ENCODE assay signal across 8 cellular contexts in the genomic region with DNA sequence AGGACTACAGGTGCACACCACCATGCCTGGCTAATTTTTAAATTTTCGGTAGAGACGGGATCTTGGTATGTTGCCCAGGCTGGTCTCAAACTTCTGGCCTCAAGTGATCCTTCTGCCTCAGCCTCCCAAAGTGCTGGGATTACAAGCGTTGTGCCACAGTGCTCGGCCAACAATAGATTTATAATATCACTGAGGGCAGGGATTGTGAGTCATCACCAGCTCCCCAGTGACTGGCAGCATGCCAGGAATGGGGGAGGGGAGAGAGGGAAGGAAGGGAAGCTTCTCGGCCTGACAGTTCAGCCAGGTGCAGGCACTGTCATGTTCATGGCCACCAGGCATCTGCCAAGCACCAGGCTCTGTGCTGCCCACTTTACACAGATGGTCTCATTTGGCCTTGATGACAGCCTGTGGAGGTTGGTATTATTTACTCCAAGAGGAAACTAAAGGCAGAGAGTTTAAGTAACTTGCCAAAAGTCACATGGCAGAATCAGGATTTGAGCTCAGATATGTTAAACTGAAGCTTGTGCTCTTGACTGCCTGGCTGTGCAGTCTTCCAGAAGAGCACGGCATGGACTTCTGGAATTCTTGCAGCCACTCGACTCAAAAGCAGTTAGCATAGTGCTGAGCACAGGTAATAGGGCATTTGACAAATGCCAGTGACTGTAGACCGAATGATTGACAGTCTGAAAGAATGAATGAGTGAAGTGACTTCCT. TPM values are rescaled to one million over a fixed set of nuclear protein-coding genes. Genes with fewer than 3 reads are reported as not detected.
A peak's percentile ranks its signal among the peaks of the same experiment; 100 is the strongest.
DNase-seq lines count a peak whose midpoint lies in the region; ATAC-seq and TF ChIP-seq lines count a peak whose summit lies in the region.
"Not testable (repeated sequence)": the region's sequence is repeated elsewhere in the genome, so short reads cannot be mapped to it uniquely, and the experiment has no call there.

No MANE protein-coding gene starts in this region.

- not testable (repeated sequence) for TF ChIP-seq POLR2A in lower leg skin (IDR thresholded peaks at IDR 0.05)

- not testable (repeated sequence) for H3K9me3 Mint-ChIP-seq in endodermal cell

- not testable (repeated sequence) for H3K36me3 Mint-ChIP-seq in endodermal cell (ENCODE audit: low read depth)

- H3K27ac Mint-ChIP-seq in endodermal cell = not testable (repeated sequence)

- not testable (repeated sequence) for H3K27me3 ChIP-seq in endodermal cell (ENCODE audit: control insufficient read depth, insufficient read depth, low read length, poor library complexity, severe bottlenecking)

- WGBS in endodermal cell (ENCODE audit: insufficient coverage in 1 of 2, insufficient read length in 1 of 2), 2 experiments = 65 to 83% methylated on average over 2 to 5 of the region's 8 CpGs
- WGBS in lower leg skin, 2 donors = 31 to 33% methylated on average over 6 of the region's 8 CpGs

- not testable (repeated sequence) for H3K4me1 Mint-ChIP-seq in endodermal cell

- intact Hi-C loops in lower leg skin (cut with DNase I; ENCODE audit: low total_unique reads) = not testable (repeated sequence)

- H3K4me3 ChIP-seq in endodermal cell (ENCODE audit: low read length); lower leg skin (ENCODE audit: low read depth, poor library complexity, severe bottlenecking): not testable (repeated sequence)

- H3K9ac ChIP-seq in endodermal cell (ENCODE audit: extremely low read depth, low read length, poor library complexity, severe bottlenecking) = not testable (repeated sequence)

- peak; percentile 85 for DNase-seq in A172 (ENCODE audit: low spot score)
- DNase-seq in NCI-H2196 (lab: John Stamatoyannopoulos, UW; ENCODE audit: unreplicated experiment) = peak; percentile 97
- DNase-seq in SW480 (ENCODE audit: low spot score) = peak; percentile 82
- DNase-seq in activated T-helper 1 cell treated with anti-CD3 and anti-CD28 coated beads, Interleukin-2, amount 50 U/mL, for 16 hours (ENCODE audit: low read depth in 1 of 2, low spot score in 1 of 2) = peak; percentile 52 to 65
- DNase-seq in endodermal cell = peak; percentile 71
- peak; percentile 64 to 95 for DNase-seq in lower leg skin (ENCODE audit: low spot score in 2 of 2)
- peak; percentile 56 for DNase-seq in stimulated activated CD4-positive, alpha-beta T cell treated with anti-CD3 and anti-CD28 coated beads, Interleukin-2, amount 100 ng/mL, for 4 hours (ENCODE audit: low read depth)

- not testable (repeated sequence) for H3K36me3 ChIP-seq in endodermal cell (ENCODE audit: control insufficient read depth, insufficient read depth, low read length)

- not testable (repeated sequence) for H3K27me3 Mint-ChIP-seq in endodermal cell (ENCODE audit: insufficient read depth)

- not testable (repeated sequence) for TF ChIP-seq CTCF in endodermal cell (conservative IDR thresholded peaks at IDR 0.05); lower leg skin (IDR thresholded peaks at IDR 0.05)

- not testable (repeated sequence) for H3K4me1 ChIP-seq in endodermal cell (ENCODE audit: control insufficient read depth, insufficient read depth, low read length)

- H3K4me3 Mint-ChIP-seq in endodermal cell = not testable (repeated sequence)

- H3K9me3 ChIP-seq in endodermal cell (ENCODE audit: control insufficient read depth, low read length) = not testable (repeated sequence)

- peak; percentile 56 for ATAC-seq in HG03196 (IDR thresholded peaks at IDR 0.05; ENCODE audit: unreplicated experiment)

- not testable (repeated sequence) for H3K27ac ChIP-seq in endodermal cell (ENCODE audit: low read depth, low read length)

RNA-seq across cellular contexts. Expression of gene TLK2, which starts 7.8 kb away (rescaled TPM):
- 56.7 and 65.7 TPM in 2 replicates for total RNA-seq in A172 (2014; rRNA removed; shearing (Covaris generic))
- total RNA-seq in endodermal cell = 10 to 100 TPM; 76.2 to 89.2 TPM
- 49.8 TPM for polyA plus RNA-seq in endodermal cell (2013, experiment 1 of 2)
- polyA plus RNA-seq in endodermal cell (2013, experiment 2 of 2) = 41.1 TPM
- total RNA-seq in lower leg skin = 10 to 100 TPM; 28.2 to 40.2 (median 36.0) TPM

RNA-seq across cellular contexts. Expression of gene METTL2A, which starts 47.1 kb away (rescaled TPM):
- total RNA-seq in A172 (2014; rRNA removed; shearing (Covaris generic)) = 36.8 and 38.7 TPM in 2 replicates
- total RNA-seq in endodermal cell (10 to 100 TPM; 30.1 to 38.5 TPM), lower leg skin (10 to 100 TPM; 12.4 to 16.4 (median 15.8) TPM)
- polyA plus RNA-seq in endodermal cell (2013, experiment 1 of 2) = 28.5 TPM
- polyA plus RNA-seq in endodermal cell (2013, experiment 2 of 2) = 28.3 TPM
